28 cellular contexts compared by ENCODE assay signal in the genomic region with DNA sequence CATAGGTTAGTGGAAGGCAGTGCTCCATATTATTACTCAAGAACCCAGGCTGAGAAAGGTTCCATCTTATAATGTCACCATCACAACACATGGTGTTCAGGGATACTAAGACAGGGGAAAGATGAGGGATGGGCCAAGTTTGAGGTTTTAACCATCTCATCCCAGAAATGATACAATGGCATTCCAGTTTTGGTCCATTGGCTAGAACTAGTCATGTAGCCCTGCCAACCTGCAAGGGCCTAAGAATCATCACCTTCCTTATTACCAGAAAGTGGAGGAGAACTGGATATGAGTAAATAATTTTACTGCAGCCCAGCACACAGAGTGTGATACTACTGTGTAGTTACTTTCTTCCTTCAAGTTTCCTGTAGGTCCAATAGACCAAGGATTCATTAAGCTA.
"Had no signal": no experiment of that assay in that cellular context is flagged by ENCODE, and none has a peak within 500 bp of the region (broad histone marks: within the 10 kb centered on the region; RNA-seq: fewer than 3 reads in every experiment).

No MANE protein-coding gene starts in this region.

- H2AFZ ChIP-seq: hepatocyte had no signal

- H3K27ac Mint-ChIP-seq: naive thymus-derived CD8-positive, alpha-beta T cell; nephron progenitor cell; stimulated activated naive CD8-positive, alpha-beta T cell treated with anti-CD3 and anti-CD28 coated beads, Interleukin-15, amount 100 ng/mL, for 72 hours had no signal

- H3K9me3 ChIP-seq: gastroesophageal sphincter, ovary, thyroid gland, vagina had no signal

- H3K9me3 Mint-ChIP-seq: naive thymus-derived CD8-positive, alpha-beta T cell; stimulated activated naive CD8-positive, alpha-beta T cell treated with anti-CD3 and anti-CD28 coated beads, Interleukin-15, amount 100 ng/mL, for 72 hours had no signal

- H3K27me3 Mint-ChIP-seq: naive thymus-derived CD8-positive, alpha-beta T cell; stimulated activated naive CD8-positive, alpha-beta T cell treated with anti-CD3 and anti-CD28 coated beads, Interleukin-15, amount 100 ng/mL, for 72 hours had no signal

- DNase-seq: dorsolateral prefrontal cortex; effector CD4-positive, alpha-beta T cell; foreskin keratinocyte; heart left ventricle; kidney; left cardiac atrium; left lung; mesendoderm; midbrain; naive thymus-derived CD8-positive, alpha-beta T cell; nephron progenitor cell; nucleus accumbens; ovary; stimulated activated CD4-positive, alpha-beta T cell treated with anti-CD3 and anti-CD28 coated beads, Interleukin-12 subunit alpha, Interleukin-12 subunit beta, amount 100 ng/mL, for 4 hours; stimulated activated CD4-positive, alpha-beta T cell treated with anti-CD3 and anti-CD28 coated beads, Interleukin-1b, Interleukin-23, amount 100 ng/mL, for 48 hours; stimulated activated CD4-positive, alpha-beta T cell treated with anti-CD3 and anti-CD28 coated beads, Interleukin-4, amount 100 ng/mL, for 1 hour; stimulated activated CD8-positive, alpha-beta memory T cell treated with anti-CD3 and anti-CD28 coated beads, Interleukin-4, amount 100 ng/mL, for 48 hours; stimulated activated naive CD4-positive, alpha-beta T cell; stimulated activated naive CD8-positive, alpha-beta T cell treated with anti-CD3 and anti-CD28 coated beads, Interleukin-15, amount 100 ng/mL, for 72 hours; thyroid gland; trophoblast cell had no signal

- H3K36me3 Mint-ChIP-seq: naive thymus-derived CD8-positive, alpha-beta T cell had no signal

- H3K4me1 ChIP-seq: gastroesophageal sphincter, heart left ventricle, thyroid gland, vagina had no signal

- H3K27me3 ChIP-seq: dorsolateral prefrontal cortex, foreskin keratinocyte, gastroesophageal sphincter, heart left ventricle, hepatocyte, left lung, ovary, thyroid gland, vagina had no signal

- H3K36me3 ChIP-seq: gastroesophageal sphincter, heart left ventricle, left lung, ovary, thyroid gland, vagina had no signal

- ATAC-seq: esophagus mucosa; foreskin keratinocyte; gastroesophageal sphincter; heart left ventricle; left cardiac atrium; left lung; naive thymus-derived CD8-positive, alpha-beta T cell; sciatic nerve; stimulated activated naive CD8-positive, alpha-beta T cell treated with anti-CD3 and anti-CD28 coated beads, Interleukin-15, amount 100 ng/mL, for 72 hours had no signal

- FAIRE-seq: colon, kidney had no signal

- H3K27ac ChIP-seq: dorsolateral prefrontal cortex, gastroesophageal sphincter, heart left ventricle, hepatocyte, left lung, ovary, thyroid gland, vagina had no signal

- H3K4me3 Mint-ChIP-seq: naive thymus-derived CD8-positive, alpha-beta T cell; nephron progenitor cell; stimulated activated naive CD8-positive, alpha-beta T cell treated with anti-CD3 and anti-CD28 coated beads, Interleukin-15, amount 100 ng/mL, for 72 hours had no signal

- H3K4me2 ChIP-seq: hepatocyte, smooth muscle cell had no signal

- H3K4me3 ChIP-seq: dorsolateral prefrontal cortex, gastroesophageal sphincter, heart left ventricle, hepatocyte, left lung, ovary, smooth muscle cell, thyroid gland, vagina had no signal

- H3K4me1 Mint-ChIP-seq: stimulated activated naive CD8-positive, alpha-beta T cell treated with anti-CD3 and anti-CD28 coated beads, Interleukin-15, amount 100 ng/mL, for 72 hours had no signal
